In genomic region chr2:26605195-26605968, GRCh38 we compare ENCODE assay signal across 8 cellular contexts. TPM values are rescaled to one million over a fixed set of nuclear protein-coding genes. Genes with fewer than 3 reads are reported as not detected.
DNase-seq lines count a peak whose midpoint lies in the region; ATAC-seq and TF ChIP-seq lines count a peak whose summit lies in the region.

No MANE protein-coding gene starts in this region.

- H3K9me3 ChIP-seq in Karpas-422 (ENCODE audit: low read length) = no peaks in the 10 kb centered on the region
- H3K9me3 ChIP-seq in colonic mucosa = no peaks in the 10 kb centered on the region
- H3K9me3 ChIP-seq in left lung = no peaks in the 10 kb centered on the region
- no peaks in the 10 kb centered on the region for H3K9me3 ChIP-seq in suprapubic skin

- no peak overlapping the region for H3K4me3 ChIP-seq in Karpas-422 (ENCODE audit: low read length)
- no peak overlapping the region for H3K4me3 ChIP-seq in colonic mucosa
- no peak overlapping the region for H3K4me3 ChIP-seq in left lung
- no peak overlapping the region for H3K4me3 ChIP-seq in suprapubic skin

- TF ChIP-seq POLR2A in suprapubic skin (IDR thresholded peaks at IDR 0.05) = no peak

- H3K9ac ChIP-seq in Karpas-422 (ENCODE audit: low read length) (no peak overlapping the region), colonic mucosa (ENCODE audit: low read depth in 2 of 2, low read length in 2 of 2) (no peak overlapping the region)

- intact Hi-C loops in colonic mucosa (cut with DNase I) = no loop called here
- intact Hi-C loops in left lung (cut with DNase I) = loop anchor here (2.0 to 10.0 kb wide), 2 partner anchors 139 kb away; no protein-coding TSS in a partner anchor

- no peak overlapping the region for H2AFZ ChIP-seq in Karpas-422 (ENCODE audit: low read length)

- no peak overlapping the region for H3K4me2 ChIP-seq in Karpas-422 (ENCODE audit: low read depth, low read length, poor library complexity, severe bottlenecking)

- peak; percentile 35 for DNase-seq in DMS79 treated with DMSO at 0.1 percent for 48 hours (lab: John Stamatoyannopoulos, UW)
- DNase-seq in DMS79 (lab: John Stamatoyannopoulos, UW) = no peak
- peak; percentile 76 for DNase-seq in Karpas-422
- peak; percentile 56 for DNase-seq in SK-N-DZ (ENCODE audit: low spot score)
- DNase-seq in colonic mucosa = peak; percentile 45
- no peak for DNase-seq in left lung
- DNase-seq in suprapubic skin (ENCODE audit: low spot score in 2 of 2) = peak in 1 of 2 donors; percentile 53

- H3K36me3 ChIP-seq in Karpas-422 (ENCODE audit: insufficient read depth, low read length) (no peaks in the 10 kb centered on the region), colonic mucosa (no peaks in the 10 kb centered on the region), left lung (no peaks in the 10 kb centered on the region), suprapubic skin (no peaks in the 10 kb centered on the region)

- H3K79me2 ChIP-seq in Karpas-422 (ENCODE audit: low read length) = no peaks in the 10 kb centered on the region

- TF ChIP-seq EP300 in suprapubic skin (IDR thresholded peaks at IDR 0.05) = no peak

- H3K27me3 ChIP-seq in Karpas-422 (ENCODE audit: low read length) (no peaks in the 10 kb centered on the region), colonic mucosa (no peaks in the 10 kb centered on the region), left lung (peaks cover 0 to 12% of the 10 kb centered on the region in 2 donors), suprapubic skin (peaks cover 19% of the 10 kb centered on the region)

- no peak overlapping the region for H3K27ac ChIP-seq in Karpas-422 (ENCODE audit: low read length)
- H3K27ac ChIP-seq in colonic mucosa = no peak overlapping the region
- no peak overlapping the region for H3K27ac ChIP-seq in left lung
- no peak overlapping the region for H3K27ac ChIP-seq in suprapubic skin

- ATAC-seq in left lung = peak; percentile 86
- ATAC-seq in HG03159 (IDR thresholded peaks at IDR 0.05; ENCODE audit: unreplicated experiment) = no peak

- no peaks in the 10 kb centered on the region for H4K20me1 ChIP-seq in Karpas-422 (ENCODE audit: insufficient read depth, low read depth, low read length)

- TF ChIP-seq CTCF in colonic mucosa (IDR thresholded peaks at IDR 0.05) (peak; percentile 61), left lung (IDR thresholded peaks at IDR 0.05) (peak; percentile 83 to 87), suprapubic skin (IDR thresholded peaks at IDR 0.05) (peak; percentile 62 to 75)

- 23% methylated on average over 12 of the region's 12 CpGs for WGBS in suprapubic skin

- peaks cover 8% of the 10 kb centered on the region; the same call in 1 of the 2 replicates for H3K4me1 ChIP-seq in Karpas-422 (ENCODE audit: low read length)
- H3K4me1 ChIP-seq in colonic mucosa = no peaks in the 10 kb centered on the region
- H3K4me1 ChIP-seq in left lung = peaks cover 2 to 11% of the 10 kb centered on the region in 2 donors
- H3K4me1 ChIP-seq in suprapubic skin = peaks cover 12% of the 10 kb centered on the region

- H3K9me2 ChIP-seq in Karpas-422 (replicated peaks; ENCODE audit: insufficient read depth, low read length) = no peaks in the 10 kb centered on the region

RNA-seq across cellular contexts. Expression of gene CIB4, which starts 35.8 kb away (rescaled TPM):
- total RNA-seq in Karpas-422 (2014; rRNA removed; shearing (Covaris generic); ENCODE audit: low replicate concordance) = not detected in 2 replicates
- polyA plus RNA-seq in SK-N-DZ (2014; cell fraction: cytosol; rRNA removed) = not detected in 2 replicates
- not detected in 2 replicates for polyA plus RNA-seq in SK-N-DZ (2014; cell fraction: nucleus; rRNA removed)
- total RNA-seq in colonic mucosa (not detected), left lung (not detected), suprapubic skin (not detected)

Comparison
In these comparisons a context has a peak if more than half of its experiments do, and no peak if none do; other contexts are left out.
1. DNase-seq: peak in DMS79 treated with DMSO at 0.1 percent for 48 hours (single experiment), Karpas-422 (single experiment), SK-N-DZ (single experiment) and colonic mucosa (single experiment); none in DMS79 (single experiment) and left lung (0 of 2).
2. Peak in every context shown above with its lines, with median percentiles within 50 percentile points of each other: CTCF ChIP-seq.